ENCODE assay signal across 1 cellular context in genomic region chr19:48993175-48994034, GRCh38.
TF ChIP-seq lines count a peak whose summit lies in the region.

Gene GYS1 (minus strand): TSS chr19:48993309. CDS start chr19:48993112, 197 bp downstream.
Gene RUVBL2 (plus strand): TSS chr19:48993887. CDS start chr19:48993912, 25 bp downstream.

TF ChIP-seq in HepG2, 621 proteins besides CTCF, POLR2A, EP300 and RAD21 (continued from another document and continues in another):
- TF ChIP-seq ZBED4 (CRISPR knock-in tag; IDR thresholded peaks at IDR 0.05; ENCODE audit: borderline replicate concordance): peak; percentile 72; the same call in 1 of the 2 replicates
- peak; percentile 69; the same call in 1 of the 2 replicates for TF ChIP-seq SAFB2 (CRISPR knock-in tag; IDR thresholded peaks at IDR 0.05; ENCODE audit: borderline replicate concordance, low read depth)
- TF ChIP-seq TBX3 (IDR thresholded peaks at IDR 0.05; ENCODE audit: borderline replicate concordance): peak; percentile 50; the same call in 1 of the 2 replicates
- TF ChIP-seq SALL1 (CRISPR knock-in tag; IDR thresholded peaks at IDR 0.05): peak; percentile 46; the same call in 1 of the 2 replicates
- peak; percentile 87; the same call in 1 of the 2 replicates for TF ChIP-seq SNAPC4 (CRISPR knock-in tag; IDR thresholded peaks at IDR 0.05)
- TF ChIP-seq TCF12 (IDR thresholded peaks at IDR 0.05): no peak
- 0 out of 2 replicates have a peak, but pooled peaks have one; percentile 42 for TF ChIP-seq TCF12 (CRISPR knock-in tag; IDR thresholded peaks at IDR 0.05)
- peak; percentile 45; the same call in 1 of the 2 replicates for TF ChIP-seq SNAPC2 (CRISPR knock-in tag; IDR thresholded peaks at IDR 0.05)
- TF ChIP-seq ZNF350 (CRISPR knock-in tag; IDR thresholded peaks at IDR 0.05; ENCODE audit: borderline replicate concordance, low read depth): peak; percentile 78; the same call in 1 of the 2 replicates
- peak; percentile 9; the same call in 1 of the 2 replicates for TF ChIP-seq MIXL1 (CRISPR knock-in tag; IDR thresholded peaks at IDR 0.05)
- TF ChIP-seq CBX1 (IDR thresholded peaks at IDR 0.05; ENCODE audit: low read depth): peak; percentile 81
- no peak for TF ChIP-seq ZC3H4 (CRISPR knock-in tag; IDR thresholded peaks at IDR 0.05; ENCODE audit: borderline replicate concordance)
- TF ChIP-seq ZGPAT (CRISPR knock-in tag; IDR thresholded peaks at IDR 0.05): peak; percentile 83
- no peak for TF ChIP-seq SOX6 (IDR thresholded peaks at IDR 0.05)
- 0 out of 2 replicates have a peak, but pooled peaks have one; percentile 35 for TF ChIP-seq SOX6 (CRISPR knock-in tag; IDR thresholded peaks at IDR 0.05)
- TF ChIP-seq SP1 (IDR thresholded peaks at IDR 0.05): no peak
- peak; percentile 94 for TF ChIP-seq SP1 (CRISPR knock-in tag; IDR thresholded peaks at IDR 0.05)
- TF ChIP-seq ZNF556 (CRISPR knock-in tag; IDR thresholded peaks at IDR 0.05; ENCODE audit: borderline replicate concordance): no peak
- peak; percentile 87; the same call in 1 of the 2 replicates for TF ChIP-seq KDM5A (IDR thresholded peaks at IDR 0.05; ENCODE audit: borderline replicate concordance, low read length)
- peak; percentile 52; the same call in 1 of the 2 replicates for TF ChIP-seq MYC (CRISPR knock-in tag; IDR thresholded peaks at IDR 0.05; ENCODE audit: borderline replicate concordance)
- TF ChIP-seq HDAC1 (CRISPR knock-in tag; IDR thresholded peaks at IDR 0.05): peak; percentile 70
- TF ChIP-seq TGIF2 (CRISPR knock-in tag; IDR thresholded peaks at IDR 0.05): peak; percentile 70
- TF ChIP-seq ZNF34 (CRISPR knock-in tag; IDR thresholded peaks at IDR 0.05; ENCODE audit: borderline replicate concordance): no peak
- TF ChIP-seq PITX1 (CRISPR knock-in tag; IDR thresholded peaks at IDR 0.05): peak; percentile 46
- TF ChIP-seq BRF2 (CRISPR knock-in tag; IDR thresholded peaks at IDR 0.05): 0 out of 2 replicates have a peak, but pooled peaks have one; percentile 10
- peak; percentile 86 for TF ChIP-seq SIN3A (IDR thresholded peaks at IDR 0.05; ENCODE audit: borderline replicate concordance, low read depth, low read length)
- TF ChIP-seq SPEN (CRISPR knock-in tag; IDR thresholded peaks at IDR 0.05; ENCODE audit: low read depth): peak; percentile 42
- peak; percentile 64 for TF ChIP-seq PATZ1 (CRISPR knock-in tag; IDR thresholded peaks at IDR 0.05)
- TF ChIP-seq CSRNP2 (CRISPR knock-in tag; conservative IDR thresholded peaks at IDR 0.05; ENCODE audit: low read depth): no peak
- TF ChIP-seq HNF1B (CRISPR knock-in tag; IDR thresholded peaks at IDR 0.05): peak; percentile 55
- TF ChIP-seq ZNF567 (CRISPR knock-in tag; IDR thresholded peaks at IDR 0.05; ENCODE audit: borderline replicate concordance): 0 out of 2 replicates have a peak, but pooled peaks have one; percentile 55
- peak; percentile 38 for TF ChIP-seq ZNF781 (CRISPR knock-in tag; IDR thresholded peaks at IDR 0.05; ENCODE audit: borderline replicate concordance, not compliant biosample characterization)
- peak; percentile 98 for TF ChIP-seq ZNF574 (CRISPR knock-in tag; IDR thresholded peaks at IDR 0.05)
- peak; percentile 32 for TF ChIP-seq AGO2 (optimal IDR thresholded peaks at IDR 0.05; ENCODE audit: low read depth, low read length)
- TF ChIP-seq CHD4 (IDR thresholded peaks at IDR 0.05; ENCODE audit: borderline replicate concordance, low read length): 0 out of 2 replicates have a peak, but pooled peaks have one; percentile 56
